17 cellular contexts compared by ENCODE assay signal in genomic region chr13:26579580-26579979, GRCh38. TPM values are rescaled to one million over a fixed set of nuclear protein-coding genes. Genes with fewer than 3 reads are reported as not detected.
DNase-seq lines count a peak whose midpoint lies in the region; ATAC-seq, FAIRE-seq and TF ChIP-seq lines count a peak whose summit lies in the region.
"Had no signal": no experiment of that assay in that cellular context is flagged by ENCODE, and none has a peak within 500 bp of the region (broad histone marks: within the 10 kb centered on the region; RNA-seq: fewer than 3 reads in every experiment).

No MANE protein-coding gene starts in this region.

- H3K4me1 ChIP-seq in A549 (no peaks in the 10 kb centered on the region), GM23248 (ENCODE audit: insufficient read depth) (peaks cover 30% of the 10 kb centered on the region), IMR-90 (ENCODE audit: control insufficient read depth, insufficient read depth, low read length) (peaks cover 9% of the 10 kb centered on the region)
- H3K4me1 ChIP-seq in CD8-positive, alpha-beta T cell (ENCODE audit: insufficient read depth, low read length): no peaks in the 10 kb centered on the region
- H3K4me1 ChIP-seq: Caco-2 had no signal

- no peak overlapping the region for H2AK9ac ChIP-seq in IMR-90 (replicated peaks; ENCODE audit: low read depth, low read length, poor library complexity)

- peaks cover 6% of the 10 kb centered on the region; the same call in 1 of the 2 replicates for H4K20me1 ChIP-seq in GM23248 (ENCODE audit: insufficient read depth)
- no peaks in the 10 kb centered on the region for H4K20me1 ChIP-seq in IMR-90 (ENCODE audit: insufficient read depth, low read length)

- no peaks in the 10 kb centered on the region for H3K36me3 Mint-ChIP-seq in CD8-positive, alpha-beta T cell
- H3K36me3 Mint-ChIP-seq: CD4-positive, alpha-beta memory T cell had no signal

- H2BK15ac ChIP-seq in IMR-90 (ENCODE audit: low read depth, low read length): no peak overlapping the region

- peaks cover 5% of the 10 kb centered on the region; the same call in 1 of the 2 replicates for H3K9me1 ChIP-seq in IMR-90 (ENCODE audit: insufficient read depth, low read length)

- POLR2A ChIA-PET in A549 (lab: Yijun Ruan, JAX) (no interaction called here), IMR-90 (lab: Charles Lee; ENCODE audit: unreplicated experiment) (no interaction called here)
- POLR2A ChIA-PET in CD8-positive, alpha-beta T cell (lab: Charles Lee): no interaction called here

- peaks cover 94% of the 10 kb centered on the region for H3K79me2 ChIP-seq in GM23248 (ENCODE audit: insufficient read depth)

- no peak overlapping the region for H3K56ac ChIP-seq in IMR-90 (ENCODE audit: extremely low read depth, insufficient read depth, low read length)

- H3K27me3 Mint-ChIP-seq in CD8-positive, alpha-beta T cell (ENCODE audit: low read depth): peaks cover 18% of the 10 kb centered on the region

- ATAC-seq in A549 (no peak), IMR-90 (ENCODE audit: low read depth) (no peak), left cardiac atrium (no peak)
- ATAC-seq in CD8-positive, alpha-beta T cell: no peak
- ATAC-seq: GM12878, HCT116 had no signal

- no peak for DNase-seq in A549 (ENCODE audit: low read depth in 1 of 2, low spot score in 1 of 2)
- DNase-seq in GM23248: peak; percentile 27
- DNase-seq in IMR-90: no peak
- DNase-seq in NCI-H2107 (lab: John Stamatoyannopoulos, UW): no peak
- no peak for DNase-seq in CD8-positive, alpha-beta T cell
- DNase-seq in left cardiac atrium: no peak
- DNase-seq: 8988T; C1 segment of cervical spinal cord; Caco-2; CD4-positive, alpha-beta memory T cell; DMS153; DND-41; GDM1; GOT3; H7 had no signal

- no TSS peak for BruUV-seq in IMR-90 (replicated peaks; lab: Mats Ljungman, UMichigan)

- no peak overlapping the region for H2AK5ac ChIP-seq in IMR-90 (ENCODE audit: low read depth, low read length)

- CTCF ChIA-PET in A549 (lab: Yijun Ruan, JAX): no interaction called here
- CTCF ChIA-PET in IMR-90 (lab: Yijun Ruan, JAX): no interaction called here
- CTCF ChIA-PET in CD8-positive, alpha-beta T cell (lab: Charles Lee): no interaction called here

- WGBS in A549 (ENCODE audit: missing lambda C conversion rate): 4% methylated on average over 1 of the region's 1 CpG
- 92 to 94% methylated on average over 1 of the region's 1 CpG for WGBS in GM23248 (ENCODE audit: low coverage in 1 of 2, low lambda C conversion rate in 2 of 2, missing lambda C conversion rate in 2 of 2), 2 experiments
- WGBS in IMR-90 (ENCODE audit: extremely low coverage in 2 of 2, insufficient read length in 1 of 2), 2 experiments: 100% methylated on average over 1 of the region's 1 CpG; no CpG with 5 or more reads in 1 of the 2 experiments

- H3K4ac ChIP-seq in IMR-90 (ENCODE audit: low read depth, low read length): no peak overlapping the region

- H3K4me3 Mint-ChIP-seq in CD8-positive, alpha-beta T cell: no peak overlapping the region
- H3K4me3 Mint-ChIP-seq: CD4-positive, alpha-beta memory T cell had no signal

- H4K5ac ChIP-seq in IMR-90 (ENCODE audit: low read depth, low read length): no peak overlapping the region

- no peak overlapping the region for H4K8ac ChIP-seq in IMR-90 (ENCODE audit: low read depth in 2 of 2, low read length in 2 of 2)

- no peaks in the 10 kb centered on the region for H3K9me2 ChIP-seq in GM23248 (ENCODE audit: insufficient read depth)

- intact Hi-C loops in IMR-90 (cut with micrococcal nuclease) (loop anchor here (5.0 kb wide), 1 partner anchor 78 kb away; no protein-coding TSS in a partner anchor), left cardiac atrium (cut with DNase I) (no loop called here)
- intact Hi-C loops in CD8-positive, alpha-beta T cell (cut with DNase I, micrococcal nuclease): no loop called here

- no peaks in the 10 kb centered on the region; the same call in 1 of the 2 replicates for H3K36me3 ChIP-seq in GM23248 (ENCODE audit: low read depth)
- peaks cover 1% of the 10 kb centered on the region; the same call in 1 of the 2 replicates for H3K36me3 ChIP-seq in IMR-90 (ENCODE audit: control insufficient read depth, insufficient read depth, low read length)
- H3K36me3 ChIP-seq in CD8-positive, alpha-beta T cell (ENCODE audit: insufficient read depth, low read length): no peaks in the 10 kb centered on the region

- no peak overlapping the region for H2BK20ac ChIP-seq in IMR-90 (ENCODE audit: low read depth, low read length)

- dilution Hi-C loops in IMR-90 (cut with HindIII; ENCODE audit: low sequenced_read_pairs, unreplicated experiment): no loop called here

- H3K27ac Mint-ChIP-seq in CD8-positive, alpha-beta T cell: no peak overlapping the region
- H3K27ac Mint-ChIP-seq: CD4-positive, alpha-beta memory T cell had no signal

- TF ChIP-seq CTCF in A549 (IDR thresholded peaks at IDR 0.05) (no peak), IMR-90 (conservative IDR thresholded peaks at IDR 0.05; ENCODE audit: low read depth, low read length) (no peak)
- no peak for TF ChIP-seq CTCF in CD8-positive, alpha-beta T cell (IDR thresholded peaks at IDR 0.05)

- H3K4me1 Mint-ChIP-seq in CD8-positive, alpha-beta T cell (ENCODE audit: low read depth): no peaks in the 10 kb centered on the region
- H3K4me1 Mint-ChIP-seq: CD4-positive, alpha-beta memory T cell had no signal

- in situ Hi-C loops in GM23248 (cut with MboI): no loop called here
- in situ Hi-C loops in IMR-90 (cut with MboI; ENCODE audit: low sequenced_read_pairs): no loop called here

- H3K27ac ChIP-seq in A549 (no peak overlapping the region), GM23248 (no peak overlapping the region), IMR-90 (ENCODE audit: insufficient read depth, low read length) (no peak overlapping the region)
- H3K27ac ChIP-seq in CD8-positive, alpha-beta T cell (ENCODE audit: low read depth, low read length): no peak overlapping the region

- H3K9me3 ChIP-seq in A549 (no peaks in the 10 kb centered on the region), GM23248 (ENCODE audit: low read depth) (no peaks in the 10 kb centered on the region), IMR-90 (ENCODE audit: control insufficient read depth, insufficient read depth, low read length) (0 out of 2 replicates have a peak, but pooled peaks cover 4% of the 10 kb centered on the region)
- no peaks in the 10 kb centered on the region for H3K9me3 ChIP-seq in CD8-positive, alpha-beta T cell (ENCODE audit: low read length)

- H3K79me1 ChIP-seq in IMR-90 (ENCODE audit: low read depth in 1 of 2, low read length in 2 of 2): peaks cover 17 to 43% of the 10 kb centered on the region in 2 experiments

- H3K23ac ChIP-seq in IMR-90 (ENCODE audit: low read depth, low read length): no peak overlapping the region

- H4K91ac ChIP-seq in IMR-90 (ENCODE audit: insufficient read depth, low read depth, low read length): no peak overlapping the region

- TF ChIP-seq EP300 in A549 (IDR thresholded peaks at IDR 0.05): no peak

- H2BK5ac ChIP-seq in IMR-90 (ENCODE audit: low read depth, low read length, poor library complexity, severe bottlenecking): no peak overlapping the region

- TF ChIP-seq RAD21 in A549 (conservative IDR thresholded peaks at IDR 0.05 in 1 of 2, IDR thresholded peaks at IDR 0.05 in 1 of 2): no peak
- no peak for TF ChIP-seq RAD21 in IMR-90 (IDR thresholded peaks at IDR 0.05; ENCODE audit: low read length)

- H3K27me3 ChIP-seq in GM23248 (replicated peaks; ENCODE audit: insufficient read depth) (no peaks in the 10 kb centered on the region), IMR-90 (ENCODE audit: control insufficient read depth, insufficient read depth, low read length) (no peaks in the 10 kb centered on the region)
- no peaks in the 10 kb centered on the region for H3K27me3 ChIP-seq in CD8-positive, alpha-beta T cell (ENCODE audit: insufficient read depth, low read length)

- no peak overlapping the region for H3K14ac ChIP-seq in IMR-90 (replicated peaks; ENCODE audit: low read depth, low read length)

- H3K4me3 ChIP-seq in A549: no peak overlapping the region
- H3K4me3 ChIP-seq in GM23248: no peak overlapping the region
- no peak overlapping the region for H3K4me3 ChIP-seq in IMR-90 (ENCODE audit: insufficient read depth, low read depth, low read length)
- H3K4me3 ChIP-seq in CD8-positive, alpha-beta T cell (ENCODE audit: low read depth, low read length): no peak overlapping the region
- H3K4me3 ChIP-seq: GM12878 had no signal

- H2AFZ ChIP-seq in GM23248 (no peak overlapping the region), IMR-90 (replicated peaks; ENCODE audit: low read length, poor library complexity) (no peak overlapping the region)

- H3K4me2 ChIP-seq in A549: no peak overlapping the region
- H3K4me2 ChIP-seq in GM23248 (ENCODE audit: unreplicated experiment): no peak overlapping the region
- no peak overlapping the region for H3K4me2 ChIP-seq in IMR-90 (ENCODE audit: low read depth, low read length)

- H3K9ac ChIP-seq in GM23248: no peak overlapping the region
- no peak overlapping the region for H3K9ac ChIP-seq in IMR-90 (ENCODE audit: low read depth, low read length)

- peaks cover 15% of the 10 kb centered on the region for H3F3A ChIP-seq in GM23248 (ENCODE audit: insufficient read depth)

- TF ChIP-seq POLR2A in A549 (IDR thresholded peaks at IDR 0.05; ENCODE audit: low read length) (no peak), IMR-90 (IDR thresholded peaks at IDR 0.05; ENCODE audit: low read depth, low read length) (no peak)

- no peak overlapping the region for H2BK120ac ChIP-seq in IMR-90 (ENCODE audit: low read depth, low read length)

- FAIRE-seq in A549 (lab: Jason Lieb, UNC): no peak
- FAIRE-seq: GM12878 had no signal

- H3K18ac ChIP-seq in IMR-90 (ENCODE audit: low read depth, low read length): no peak overlapping the region

- H3K9me3 Mint-ChIP-seq in CD8-positive, alpha-beta T cell: peaks cover 11% of the 10 kb centered on the region

TF ChIP-seq in A549, 52 proteins besides CTCF, POLR2A, EP300 and RAD21:
- TF ChIP-seq BHLHE40 (IDR thresholded peaks at IDR 0.05; ENCODE audit: low read depth, low read length) (no peak), MAFK (IDR thresholded peaks at IDR 0.05; ENCODE audit: partially characterized antibody) (peak; percentile 86)

TF ChIP-seq in IMR-90, 13 proteins besides CTCF, POLR2A, EP300 and RAD21 (continues in another document):
- TF ChIP-seq NFE2L2 (IDR thresholded peaks at IDR 0.05; ENCODE audit: low read depth, low read length) (no peak), CEBPB (IDR thresholded peaks at IDR 0.05; ENCODE audit: low read depth, low read length) (no peak)

RNA-seq across cellular contexts. Expression of gene WASF3, which starts 22.1 kb away (rescaled TPM):
- polyA plus RNA-seq in A549 (2011; rRNA removed): 0.45 and 0.56 TPM in 2 replicates
- 0.22 and 0.29 TPM in 2 replicates for polyA plus RNA-seq in A549 (2012; cell fraction: cytosol; rRNA removed)
- 0.17 and 0.28 TPM in 2 replicates for polyA plus RNA-seq in A549 (2012; cell fraction: nucleus; rRNA removed)
- 0.09 to 0.12 TPM (median 0.10 TPM) in 3 replicates for polyA plus RNA-seq in A549 (2017; fragmentation: RNase III; extraction: RNeasy Plus Mini Kit Qiagen cat#74134 plus additional on column Dnase treatment)
- polyA minus RNA-seq in A549 (2011; rRNA and poly(A)+ RNA removed): 0.29 and 0.50 TPM in 2 replicates
- total RNA-seq in GM23248 (2014; rRNA removed; shearing (Covaris generic)): 19.2 and 19.9 TPM in 2 replicates
- polyA plus RNA-seq in GM23248 (2016; fragmentation: Nextera tagmentation; extraction: Ambion mirVana): 13.5 and 14.7 TPM in 2 replicates
- 4.3 and 5.8 TPM in 2 replicates for total RNA-seq in IMR-90 (2012; rRNA removed)
- 10.5 and 11.4 TPM in 2 replicates for polyA plus RNA-seq in IMR-90 (2012; rRNA removed)
- polyA plus RNA-seq in IMR-90 (2012; cell fraction: cytosol; rRNA removed): 5.8 and 6.7 TPM in 2 replicates
- 13.3 and 26.5 TPM in 2 replicates for polyA plus RNA-seq in IMR-90 (2012; cell fraction: nucleus; rRNA removed; ENCODE audit: low replicate concordance)
- not detected for total RNA-seq in CD8-positive, alpha-beta T cell
- total RNA-seq in left cardiac atrium: 10 to 100 TPM; 16.1 to 17.8 TPM
- total RNA-seq: Caco-2; CD4-positive, alpha-beta memory T cell had no signal
- polyA plus RNA-seq: CD4-positive, alpha-beta memory T cell had no signal
